Comparison of ENCODE assay signal across 1 cellular context in the genomic region with DNA sequence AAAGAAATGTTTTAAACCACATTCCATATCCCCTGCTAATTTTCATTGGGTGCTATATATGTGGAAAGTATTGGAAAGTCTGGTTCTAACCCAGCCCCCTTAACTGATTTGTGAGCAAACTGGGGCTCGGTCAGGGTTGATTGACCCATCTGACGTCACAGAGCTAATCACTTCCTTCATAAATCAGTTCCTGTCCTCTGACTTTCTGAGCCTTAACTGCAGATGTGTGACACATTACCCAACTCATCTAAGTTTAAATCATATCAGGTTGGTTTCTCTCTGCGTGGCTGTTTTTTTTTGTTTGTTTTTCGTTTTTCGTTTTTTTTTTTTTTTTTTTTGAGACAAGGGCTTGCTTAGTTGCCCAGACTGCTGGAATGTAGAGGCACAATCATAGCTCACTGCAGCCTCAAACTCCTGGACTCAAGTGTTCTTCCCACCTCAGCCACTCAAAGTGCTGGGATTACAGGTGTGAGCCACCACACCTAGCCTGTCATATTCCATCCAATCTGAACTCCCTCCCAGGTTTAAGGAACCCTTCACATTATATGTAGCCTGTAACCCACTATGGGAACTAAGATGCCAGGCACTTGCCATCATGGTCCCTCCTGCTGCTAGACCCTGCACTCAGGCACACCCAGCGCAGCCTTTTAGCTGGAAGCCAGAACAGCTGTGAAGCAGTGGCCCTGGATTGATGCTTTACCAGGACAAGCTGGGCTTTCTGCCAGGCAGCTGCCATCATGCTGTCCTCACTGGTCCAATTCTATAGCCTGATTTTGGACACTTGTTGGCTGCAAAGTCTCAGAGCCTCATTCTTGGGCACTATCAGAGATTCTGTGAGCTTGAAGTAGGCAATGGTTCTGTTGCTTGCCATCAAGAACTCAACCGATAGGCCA.
TF ChIP-seq lines count a peak whose summit lies in the region.

No MANE protein-coding gene starts in this region.

TF ChIP-seq in GM12878, 131 proteins besides CTCF, POLR2A, EP300 and RAD21 (continued from another document):
- TF ChIP-seq, protein P1, sequence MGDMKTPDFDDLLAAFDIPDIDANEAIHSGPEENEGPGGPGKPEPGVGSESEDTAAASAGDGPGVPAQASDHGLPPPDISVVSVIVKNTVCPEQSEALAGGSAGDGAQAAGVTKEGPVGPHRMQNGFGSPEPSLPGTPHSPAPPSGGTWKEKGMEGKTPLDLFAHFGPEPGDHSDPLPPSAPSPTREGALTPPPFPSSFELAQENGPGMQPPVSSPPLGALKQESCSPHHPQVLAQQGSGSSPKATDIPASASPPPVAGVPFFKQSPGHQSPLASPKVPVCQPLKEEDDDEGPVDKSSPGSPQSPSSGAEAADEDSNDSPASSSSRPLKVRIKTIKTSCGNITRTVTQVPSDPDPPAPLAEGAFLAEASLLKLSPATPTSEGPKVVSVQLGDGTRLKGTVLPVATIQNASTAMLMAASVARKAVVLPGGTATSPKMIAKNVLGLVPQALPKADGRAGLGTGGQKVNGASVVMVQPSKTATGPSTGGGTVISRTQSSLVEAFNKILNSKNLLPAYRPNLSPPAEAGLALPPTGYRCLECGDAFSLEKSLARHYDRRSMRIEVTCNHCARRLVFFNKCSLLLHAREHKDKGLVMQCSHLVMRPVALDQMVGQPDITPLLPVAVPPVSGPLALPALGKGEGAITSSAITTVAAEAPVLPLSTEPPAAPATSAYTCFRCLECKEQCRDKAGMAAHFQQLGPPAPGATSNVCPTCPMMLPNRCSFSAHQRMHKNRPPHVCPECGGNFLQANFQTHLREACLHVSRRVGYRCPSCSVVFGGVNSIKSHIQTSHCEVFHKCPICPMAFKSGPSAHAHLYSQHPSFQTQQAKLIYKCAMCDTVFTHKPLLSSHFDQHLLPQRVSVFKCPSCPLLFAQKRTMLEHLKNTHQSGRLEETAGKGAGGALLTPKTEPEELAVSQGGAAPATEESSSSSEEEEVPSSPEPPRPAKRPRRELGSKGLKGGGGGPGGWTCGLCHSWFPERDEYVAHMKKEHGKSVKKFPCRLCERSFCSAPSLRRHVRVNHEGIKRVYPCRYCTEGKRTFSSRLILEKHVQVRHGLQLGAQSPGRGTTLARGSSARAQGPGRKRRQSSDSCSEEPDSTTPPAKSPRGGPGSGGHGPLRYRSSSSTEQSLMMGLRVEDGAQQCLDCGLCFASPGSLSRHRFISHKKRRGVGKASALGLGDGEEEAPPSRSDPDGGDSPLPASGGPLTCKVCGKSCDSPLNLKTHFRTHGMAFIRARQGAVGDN (IDR thresholded peaks at IDR 0.05), result peak; percentile 46; the same call in 1 of the 2 replicates
- TF ChIP-seq MTA2 (IDR thresholded peaks at IDR 0.05; ENCODE audit: low read depth), result peak; percentile 82
- TF ChIP-seq, protein P2, sequence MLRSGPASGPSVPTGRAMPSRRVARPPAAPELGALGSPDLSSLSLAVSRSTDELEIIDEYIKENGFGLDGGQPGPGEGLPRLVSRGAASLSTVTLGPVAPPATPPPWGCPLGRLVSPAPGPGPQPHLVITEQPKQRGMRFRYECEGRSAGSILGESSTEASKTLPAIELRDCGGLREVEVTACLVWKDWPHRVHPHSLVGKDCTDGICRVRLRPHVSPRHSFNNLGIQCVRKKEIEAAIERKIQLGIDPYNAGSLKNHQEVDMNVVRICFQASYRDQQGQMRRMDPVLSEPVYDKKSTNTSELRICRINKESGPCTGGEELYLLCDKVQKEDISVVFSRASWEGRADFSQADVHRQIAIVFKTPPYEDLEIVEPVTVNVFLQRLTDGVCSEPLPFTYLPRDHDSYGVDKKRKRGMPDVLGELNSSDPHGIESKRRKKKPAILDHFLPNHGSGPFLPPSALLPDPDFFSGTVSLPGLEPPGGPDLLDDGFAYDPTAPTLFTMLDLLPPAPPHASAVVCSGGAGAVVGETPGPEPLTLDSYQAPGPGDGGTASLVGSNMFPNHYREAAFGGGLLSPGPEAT (IDR thresholded peaks at IDR 0.05; ENCODE audit: low read depth), result peak; percentile 34; the same call in 1 of the 2 replicates
- no peak for TF ChIP-seq TCF3 (IDR thresholded peaks at IDR 0.05; ENCODE audit: borderline replicate concordance, insufficient read depth, low read depth, low read length)
- TF ChIP-seq, protein P3, sequence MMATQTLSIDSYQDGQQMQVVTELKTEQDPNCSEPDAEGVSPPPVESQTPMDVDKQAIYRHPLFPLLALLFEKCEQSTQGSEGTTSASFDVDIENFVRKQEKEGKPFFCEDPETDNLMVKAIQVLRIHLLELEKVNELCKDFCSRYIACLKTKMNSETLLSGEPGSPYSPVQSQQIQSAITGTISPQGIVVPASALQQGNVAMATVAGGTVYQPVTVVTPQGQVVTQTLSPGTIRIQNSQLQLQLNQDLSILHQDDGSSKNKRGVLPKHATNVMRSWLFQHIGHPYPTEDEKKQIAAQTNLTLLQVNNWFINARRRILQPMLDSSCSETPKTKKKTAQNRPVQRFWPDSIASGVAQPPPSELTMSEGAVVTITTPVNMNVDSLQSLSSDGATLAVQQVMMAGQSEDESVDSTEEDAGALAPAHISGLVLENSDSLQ (IDR thresholded peaks at IDR 0.05), result peak; percentile 86
